8 cellular contexts compared by ENCODE assay signal in genomic region chrX:71068052-71068918, GRCh38. TPM values are rescaled to one million over a fixed set of nuclear protein-coding genes. Genes with fewer than 3 reads are reported as not detected.
A peak's percentile ranks its signal among the peaks of the same experiment; 100 is the strongest.
DNase-seq lines count a peak whose midpoint lies in the region; ATAC-seq and TF ChIP-seq lines count a peak whose summit lies in the region.

Gene SNX12 (minus strand): TSS chrX:71068334. CDS start chrX:71068306, 28 bp downstream.

- no peaks in the 10 kb centered on the region for H3K27me3 ChIP-seq in left ventricle myocardium inferior (ENCODE audit: low read depth)
- no peaks in the 10 kb centered on the region for H3K27me3 ChIP-seq in prostate gland (replicated peaks; ENCODE audit: insufficient read depth)

- peak; percentile 95 for ATAC-seq in GM18502 (IDR thresholded peaks at IDR 0.05; ENCODE audit: poor library complexity, unreplicated experiment)
- peak; percentile 91 for ATAC-seq in HG02943 (IDR thresholded peaks at IDR 0.05; ENCODE audit: low read depth, unreplicated experiment)
- peak; percentile 94 for ATAC-seq in T-helper 17 cell

- peaks cover 22% of the 10 kb centered on the region for H3K4me1 Mint-ChIP-seq in T-helper 17 cell

- DNase-seq in NCI-H187 (lab: John Stamatoyannopoulos, UW) (peak; percentile 81 to 85), T-helper 17 cell (peak; percentile 70 to 81 (median 76)), amygdala (lab: John Stamatoyannopoulos, UW) (peak; percentile 17 to 94 (median 85)), left ventricle myocardium inferior (peak; percentile 90), prostate gland (ENCODE audit: low spot score) (peak; percentile 89), ureter (ENCODE audit: low spot score) (peak; percentile 92)

- intact Hi-C loops in left ventricle myocardium inferior (cut with micrococcal nuclease) = no loop called here
- intact Hi-C loops in prostate gland (cut with DNase I) = no loop called here

- H3K4me3 Mint-ChIP-seq in T-helper 17 cell = peak within 1 kb of the TSS; percentile 97

- no peaks in the 10 kb centered on the region for H3K36me3 ChIP-seq in left ventricle myocardium inferior
- no peaks in the 10 kb centered on the region for H3K36me3 ChIP-seq in prostate gland

- H3K4me1 ChIP-seq in left ventricle myocardium inferior = peaks cover 7% of the 10 kb centered on the region
- H3K4me1 ChIP-seq in prostate gland (replicated peaks) = no peaks in the 10 kb centered on the region

- H3K4me3 ChIP-seq in left ventricle myocardium inferior (peak within 1 kb of the TSS; percentile 74), prostate gland (peak within 1 kb of the TSS; percentile 44 to 52)

- H3K27ac Mint-ChIP-seq in T-helper 17 cell = peak within 1 kb of the TSS; percentile 92

- TF ChIP-seq CTCF in left ventricle myocardium inferior (IDR thresholded peaks at IDR 0.05; ENCODE audit: borderline replicate concordance) (no peak), prostate gland (IDR thresholded peaks at IDR 0.05) (peak in 2 of 4 experiments; percentile 67 to 91)

- peak; percentile 62 for TF ChIP-seq POLR2A in prostate gland (IDR thresholded peaks at IDR 0.05)

- WGBS in prostate gland = under 1% methylated on average over 25 of the region's 72 CpGs

- H3K27me3 Mint-ChIP-seq in T-helper 17 cell = no peaks in the 10 kb centered on the region

- H3K36me3 Mint-ChIP-seq in T-helper 17 cell (ENCODE audit: low read depth) = peaks cover 3% of the 10 kb centered on the region

- H3K27ac ChIP-seq in left ventricle myocardium inferior (replicated peaks) (peak within 1 kb of the TSS; percentile 88), prostate gland (peak within 1 kb of the TSS; percentile 79 to 86)

- no peaks in the 10 kb centered on the region for H3K9me3 ChIP-seq in T-helper 17 cell (ENCODE audit: control insufficient read depth, low read length, poor library complexity, severe bottlenecking)
- no peaks in the 10 kb centered on the region for H3K9me3 ChIP-seq in left ventricle myocardium inferior (replicated peaks)
- no peaks in the 10 kb centered on the region for H3K9me3 ChIP-seq in prostate gland

RNA-seq across cellular contexts. Expression of gene SNX12, which starts in this region (rescaled TPM):
- 10 to 100 TPM; 32.4 to 35.4 TPM for total RNA-seq in T-helper 17 cell
- 42.7 TPM for total RNA-seq in left ventricle myocardium inferior
- total RNA-seq in prostate gland = 10 to 100 TPM; 54.5 to 65.5 TPM
- 82.4 TPM for total RNA-seq in ureter

Comparison
In these comparisons a context has a peak if more than half of its experiments do, and no peak if none do; other contexts are left out.
1. Peak in every context shown above with its lines: DNase-seq, ATAC-seq, H3K4me3 ChIP-seq and H3K27ac ChIP-seq.